14 cellular contexts compared by ENCODE assay signal in the genomic region with DNA sequence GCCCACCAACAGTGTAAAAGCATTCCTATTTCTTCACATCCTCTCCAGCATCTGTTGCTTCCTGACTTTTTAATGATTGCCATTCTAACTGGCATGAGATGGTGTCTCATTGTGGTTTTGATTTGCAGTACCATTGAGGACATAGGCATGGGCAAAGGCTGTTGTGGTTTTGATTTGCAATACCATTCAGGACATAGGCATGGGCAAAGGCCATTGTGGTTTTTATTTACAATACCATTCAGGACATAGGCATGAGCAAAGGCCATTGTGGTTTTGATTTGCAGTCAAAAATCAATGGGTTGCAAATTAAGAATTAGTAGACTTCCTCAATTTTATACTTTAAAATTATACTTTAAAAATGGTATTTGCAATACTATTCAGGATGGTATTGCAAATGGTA. TPM values are rescaled to one million over a fixed set of nuclear protein-coding genes. Genes with fewer than 3 reads are reported as not detected.
A peak's percentile ranks its signal among the peaks of the same experiment; 100 is the strongest.
DNase-seq lines count a peak whose midpoint lies in the region; ATAC-seq and TF ChIP-seq lines count a peak whose summit lies in the region.
"Not testable (repeated sequence)": the region's sequence is repeated elsewhere in the genome, so short reads cannot be mapped to it uniquely, and the experiment has no call there.
"Had no signal": no experiment of that assay in that cellular context is flagged by ENCODE, and none has a peak within 500 bp of the region (broad histone marks: within the 10 kb centered on the region; RNA-seq: fewer than 3 reads in every experiment).

No MANE protein-coding gene starts in this region.

- not testable (repeated sequence) for H3K27me3 ChIP-seq in GM23248 (replicated peaks; ENCODE audit: insufficient read depth); RWPE2 (ENCODE audit: insufficient read depth, poor library complexity, severe bottlenecking); fibroblast of lung (ENCODE audit: control insufficient read depth, insufficient read depth, low read length); kidney epithelial cell (ENCODE audit: control insufficient read depth, insufficient read depth, low read length)

- H2AFZ ChIP-seq in GM23248; fibroblast of lung (ENCODE audit: low read length): not testable (repeated sequence)

- peak overlapping the region; percentile 43 for H3K27ac ChIP-seq in GM23248
- peak overlapping the region; percentile 81 for H3K27ac ChIP-seq in RWPE2 (ENCODE audit: poor library complexity, severe bottlenecking)
- H3K27ac ChIP-seq in fibroblast of lung (ENCODE audit: insufficient read depth, low read length): not testable (repeated sequence)

- not testable (repeated sequence) for TF ChIP-seq CTCF in RWPE2 (IDR thresholded peaks at IDR 0.05; ENCODE audit: poor library complexity, severe bottlenecking); fibroblast of lung (conservative IDR thresholded peaks at IDR 0.05 in 1 of 2, IDR thresholded peaks at IDR 0.05 in 1 of 2; ENCODE audit: low read depth in 1 of 2, low read length in 2 of 2); kidney epithelial cell (IDR thresholded peaks at IDR 0.05; ENCODE audit: insufficient read depth, low read length, poor library complexity, severe bottlenecking)

- not testable (repeated sequence) for H3K4me2 ChIP-seq in GM23248 (ENCODE audit: unreplicated experiment); fibroblast of lung (ENCODE audit: extremely low read depth, insufficient read depth, low read length)

- in situ Hi-C loops in GM23248 (cut with MboI): not testable (repeated sequence)

- not testable (repeated sequence) for H3K36me3 ChIP-seq in GM23248 (ENCODE audit: low read depth); RWPE2 (ENCODE audit: low read depth); fibroblast of lung (ENCODE audit: control insufficient read depth, insufficient read depth, low read length); kidney epithelial cell (ENCODE audit: control insufficient read depth, insufficient read depth, low read length)

- H3K9ac ChIP-seq in GM23248; fibroblast of lung (ENCODE audit: insufficient read depth, low read length): not testable (repeated sequence)

- not testable (repeated sequence) for H3K9me3 ChIP-seq in GM23248 (ENCODE audit: low read depth); RWPE2 (ENCODE audit: severe bottlenecking); fibroblast of lung (ENCODE audit: control insufficient read depth, insufficient read depth, low read depth, low read length)

- not testable (repeated sequence) for H4K20me1 ChIP-seq in GM23248 (ENCODE audit: insufficient read depth); fibroblast of lung (ENCODE audit: control insufficient read depth, extremely low read depth, insufficient read depth, low read length)

- H3K9me2 ChIP-seq in GM23248 (ENCODE audit: insufficient read depth): not testable (repeated sequence)

- DNase-seq in AG20443 (ENCODE audit: low spot score): peak; percentile 11
- DNase-seq in GM23248: peak; percentile 85
- peak; percentile 41 for DNase-seq in LoVo (ENCODE audit: low spot score)
- DNase-seq in RWPE2 (ENCODE audit: low spot score): not testable (repeated sequence)
- peak; percentile 83 for DNase-seq in astrocyte of the hippocampus (ENCODE audit: low read depth, low spot score)
- peak; percentile 54 to 88 for DNase-seq in fibroblast of lung (ENCODE audit: low read depth in 2 of 2)
- peak; percentile 93 for DNase-seq in kidney epithelial cell (ENCODE audit: low read depth)

- not testable (repeated sequence) for H3K4me3 ChIP-seq in GM23248; RWPE2 (ENCODE audit: severe bottlenecking); fibroblast of lung (replicated peaks in 1 of 4; ENCODE audit: control extremely low read depth in 1 of 4, insufficient read depth in 1 of 4, low read depth in 3 of 4, low read length in 4 of 4); kidney epithelial cell (ENCODE audit: low read depth, low read length)

- not testable (repeated sequence) for H3K79me2 ChIP-seq in GM23248 (ENCODE audit: insufficient read depth); fibroblast of lung (ENCODE audit: control insufficient read depth, insufficient read depth, low read length)

- H3F3A ChIP-seq in GM23248 (ENCODE audit: insufficient read depth): peaks cover 25% of the 10 kb centered on the region

- H3K4me1 ChIP-seq in GM23248 (ENCODE audit: insufficient read depth) (peaks cover 30% of the 10 kb centered on the region), RWPE2 (ENCODE audit: insufficient read depth, poor library complexity, severe bottlenecking) (peaks cover 28% of the 10 kb centered on the region)
- not testable (repeated sequence) for H3K4me1 ChIP-seq in fibroblast of lung (ENCODE audit: control insufficient read depth, extremely low read depth, insufficient read depth, low read length)

- ATAC-seq in RWPE2 (ENCODE audit: low read depth): peak; percentile 88

RNA-seq across cellular contexts. Expression of a gene that starts 11.3 kb away (rescaled TPM):
- total RNA-seq in GM23248 (2014; rRNA removed; shearing (Covaris generic)): 0.65 and 2.3 TPM in 2 replicates
- polyA plus RNA-seq in GM23248 (2016; fragmentation: Nextera tagmentation; extraction: Ambion mirVana) (1.8 and 2.1 TPM in 2 replicates), fibroblast of lung (0.07 and 0.54 TPM in 2 replicates)
- total RNA-seq in fibroblast of lung (under 0.01 TPM in 1 of 2 replicates, not detected in the other), kidney epithelial cell (not detected in 2 replicates)
- polyA plus RNA-seq in fibroblast of lung (2012): 0.06 and 0.40 TPM in 2 replicates
- polyA minus RNA-seq in fibroblast of lung (ENCODE audit: low replicate concordance): not detected in 2 replicates
- total RNA-seq: activated CD8-positive, alpha-beta T cell treated with anti-CD3 and anti-CD28 coated beads for 36 hours; activated T-helper 17 cell treated with anti-CD3 and anti-CD28 coated beads, Interleukin-2, amount 50 U/mL, for 72 hours; CD4-positive, alpha-beta memory T cell; esophagus squamous epithelium; G401; H1; spleen had no signal
- polyA plus RNA-seq: H1 had no signal
